ENCODE assay signal across 15 cellular contexts in genomic region chr17:10136258-10136981, GRCh38.
DNase-seq lines count a peak whose midpoint lies in the region; TF ChIP-seq lines count a peak whose summit lies in the region.
"Had no signal": no experiment of that assay in that cellular context is flagged by ENCODE, and none has a peak within 500 bp of the region (broad histone marks: within the 10 kb centered on the region; RNA-seq: fewer than 3 reads in every experiment).

No MANE protein-coding gene starts in this region.

- peak overlapping the region; percentile 24 for H3K4me2 ChIP-seq in mesenchymal stem cell (ENCODE audit: low read length, poor library complexity, severe bottlenecking)

- H3K23ac ChIP-seq in mesenchymal stem cell (ENCODE audit: low read length in 2 of 2), result no peak overlapping the region

- H4K8ac ChIP-seq in mesenchymal stem cell (ENCODE audit: low read length), result peak overlapping the region; percentile 81

- no peak overlapping the region for H2AK5ac ChIP-seq in mesenchymal stem cell (ENCODE audit: low read length, severe bottlenecking)

- peaks cover 7% of the 10 kb centered on the region for H3K36me3 Mint-ChIP-seq in dendritic cell treated with granulocyte-macrophage colony-stimulating factor and Interleukin-4, amounts not matched to agents 40 ng/mL and 50 ng/mL, for 4 days (ENCODE audit: low read depth)
- H3K36me3 Mint-ChIP-seq: naive thymus-derived CD4-positive, alpha-beta T cell had no signal

- H3K9me3 Mint-ChIP-seq in dendritic cell treated with granulocyte-macrophage colony-stimulating factor and Interleukin-4, amounts not matched to agents 40 ng/mL and 50 ng/mL, for 4 days, result no peaks in the 10 kb centered on the region

- H3K9me3 ChIP-seq in mesenchymal stem cell (ENCODE audit: control insufficient read depth, low read length) (no peaks in the 10 kb centered on the region), spleen (no peaks in the 10 kb centered on the region)
- H3K9me3 ChIP-seq: Caco-2 had no signal

- H3K27me3 ChIP-seq in mesenchymal stem cell (ENCODE audit: control insufficient read depth in 1 of 2, insufficient read depth in 1 of 2, low read length in 2 of 2) (no peaks in the 10 kb centered on the region), spleen (replicated peaks in 1 of 7) (no peaks in the 10 kb centered on the region)

- H3K4ac ChIP-seq in mesenchymal stem cell (ENCODE audit: low read depth in 1 of 2, low read length in 2 of 2), result peak overlapping the region in 1 of 2 experiments; percentile 2

- intact Hi-C loops in dendritic cell treated with granulocyte-macrophage colony-stimulating factor and Interleukin-4, amounts not matched to agents 40 ng/mL and 50 ng/mL, for 4 days (cut with micrococcal nuclease), result no loop called here
- intact Hi-C loops in spleen (cut with DNase I; ENCODE audit: low total_unique reads), result no loop called here

- DNase-seq in ELF-1 (ENCODE audit: low read depth, low spot score), result peak; percentile 67
- DNase-seq in mesenchymal stem cell, result no peak
- no peak for DNase-seq in spleen
- no peak for DNase-seq in stimulated activated CD4-positive, alpha-beta T cell treated with anti-CD3 and anti-CD28 coated beads, Interleukin-4, amount 100 ng/mL, for 4 hours
- no peak for DNase-seq in NCI-H345 (lab: John Stamatoyannopoulos, UW)
- no peak for DNase-seq in COR-L47 (lab: John Stamatoyannopoulos, UW)
- DNase-seq: activated naive CD4-positive, alpha-beta T cell treated with Interleukin-2 at 50 U/mL for 16 hours; Caco-2; MM.1S; naive thymus-derived CD4-positive, alpha-beta T cell; NCI-H187; stimulated activated naive CD4-positive, alpha-beta T cell had no signal

- no peak overlapping the region for H2BK5ac ChIP-seq in mesenchymal stem cell (ENCODE audit: low read depth, low read length, poor library complexity, severe bottlenecking)

- H3K4me1 Mint-ChIP-seq in dendritic cell treated with granulocyte-macrophage colony-stimulating factor and Interleukin-4, amounts not matched to agents 40 ng/mL and 50 ng/mL, for 4 days (ENCODE audit: low read depth), result peaks cover 57% of the 10 kb centered on the region

- peak overlapping the region; percentile 45 for H2BK15ac ChIP-seq in mesenchymal stem cell (ENCODE audit: low read depth, poor library complexity, severe bottlenecking)

- H3K18ac ChIP-seq in mesenchymal stem cell (ENCODE audit: low read depth in 1 of 2, low read length in 2 of 2), result peak overlapping the region; percentile 58 to 98

- H3K9ac ChIP-seq in mesenchymal stem cell (ENCODE audit: low read length), result peak overlapping the region; percentile 76

- H3K14ac ChIP-seq in mesenchymal stem cell (ENCODE audit: low read length in 2 of 2), result no peak overlapping the region

- peak overlapping the region; percentile 89 for H4K91ac ChIP-seq in mesenchymal stem cell (ENCODE audit: low read length)

- H2AFZ ChIP-seq in mesenchymal stem cell (ENCODE audit: low read depth, low read length), result no peak overlapping the region

- H3K36me3 ChIP-seq in mesenchymal stem cell (ENCODE audit: control insufficient read depth in 1 of 2, insufficient read depth in 2 of 2, low read depth in 1 of 2, low read length in 2 of 2) (peaks cover 0 to 5% of the 10 kb centered on the region in 2 experiments), spleen (no peaks in the 10 kb centered on the region)

- peak overlapping the region; percentile 60 for H3K27ac Mint-ChIP-seq in dendritic cell treated with granulocyte-macrophage colony-stimulating factor and Interleukin-4, amounts not matched to agents 40 ng/mL and 50 ng/mL, for 4 days
- H3K27ac Mint-ChIP-seq: naive thymus-derived CD4-positive, alpha-beta T cell; progenitor cell of endocrine pancreas had no signal

- H3K27me3 Mint-ChIP-seq in dendritic cell treated with granulocyte-macrophage colony-stimulating factor and Interleukin-4, amounts not matched to agents 40 ng/mL and 50 ng/mL, for 4 days, result no peaks in the 10 kb centered on the region
- H3K27me3 Mint-ChIP-seq: progenitor cell of endocrine pancreas had no signal

- H3K27ac ChIP-seq in mesenchymal stem cell (ENCODE audit: low read length, poor library complexity, severe bottlenecking) (no peak overlapping the region), spleen (peak overlapping the region in 5 of 8 donors; percentile 4 to 61 (median 56))

- H3K4me3 ChIP-seq in mesenchymal stem cell (ENCODE audit: insufficient read depth in 1 of 2, low read depth in 1 of 2, low read length in 2 of 2), result peak overlapping the region in 1 of 2 experiments; percentile 35
- H3K4me3 ChIP-seq in spleen, result no peak overlapping the region
- H3K4me3 ChIP-seq: lung had no signal

- H3K4me1 ChIP-seq in mesenchymal stem cell (ENCODE audit: control insufficient read depth, insufficient read depth, low read depth, low read length) (peaks cover 25% of the 10 kb centered on the region), spleen (peaks cover 0 to 54% (median 20%) of the 10 kb centered on the region in 6 donors)
- H3K4me1 ChIP-seq: Caco-2 had no signal

- TF ChIP-seq POLR2A in spleen (IDR thresholded peaks at IDR 0.05), result no peak

- 65% methylated on average over 15 of the region's 15 CpGs for WGBS in mesenchymal stem cell
- whole genome bisulfite sequencing in spleen, 5 donors, result 86 to 90% (median 88%) methylated on average over 15 of the region's 15 CpGs

- H2BK12ac ChIP-seq in mesenchymal stem cell (ENCODE audit: low read length in 2 of 2), result peak overlapping the region; percentile 24 to 40

- H3K4me3 Mint-ChIP-seq in dendritic cell treated with granulocyte-macrophage colony-stimulating factor and Interleukin-4, amounts not matched to agents 40 ng/mL and 50 ng/mL, for 4 days, result no peak overlapping the region
- H3K4me3 Mint-ChIP-seq: naive thymus-derived CD4-positive, alpha-beta T cell had no signal

- peak overlapping the region; percentile 29 for H2BK120ac ChIP-seq in mesenchymal stem cell (ENCODE audit: low read depth, low read length)

- TF ChIP-seq CTCF in spleen (IDR thresholded peaks at IDR 0.05 in 8 of 11, conservative IDR thresholded peaks at IDR 0.05 in 3 of 11), result no peak

- H3K79me1 ChIP-seq in mesenchymal stem cell (replicated peaks; ENCODE audit: low read length, poor library complexity, severe bottlenecking), result peaks cover 4% of the 10 kb centered on the region
